Comparison of ENCODE assay signal across 28 cellular contexts in the genomic region with DNA sequence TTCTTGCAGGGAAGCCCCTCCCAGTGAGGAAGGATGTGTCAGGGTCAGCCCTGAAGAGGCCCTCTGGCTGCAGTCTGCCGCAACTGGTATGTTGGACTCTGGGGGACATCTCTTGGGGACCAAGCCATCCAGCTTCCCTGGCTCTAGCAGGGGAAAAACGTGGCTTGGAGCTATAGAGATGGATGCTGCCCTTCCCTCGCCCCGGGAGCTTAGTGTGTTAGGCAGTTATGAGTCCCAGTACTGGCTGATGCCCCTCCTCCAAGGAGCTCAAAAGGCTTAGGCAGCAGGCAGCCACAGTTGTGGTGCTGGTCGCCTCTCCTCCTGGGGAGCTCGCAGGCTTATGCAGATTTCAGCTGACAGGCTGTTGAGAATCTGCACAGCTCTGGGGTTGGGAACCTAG.
"Had no signal": no experiment of that assay in that cellular context is flagged by ENCODE, and none has a peak within 500 bp of the region (broad histone marks: within the 10 kb centered on the region; RNA-seq: fewer than 3 reads in every experiment).

No MANE protein-coding gene starts in this region.

- H3K27me3 ChIP-seq: body of pancreas, colonic mucosa, dorsolateral prefrontal cortex, esophagus squamous epithelium, gastroesophageal sphincter, heart right ventricle, hepatocyte had no signal

- H3K4me1 ChIP-seq: body of pancreas, colonic mucosa, esophagus squamous epithelium, gastroesophageal sphincter, heart right ventricle had no signal

- H3K9me3 ChIP-seq: body of pancreas, colonic mucosa, esophagus squamous epithelium had no signal

- ATAC-seq: activated CD4-positive, CD25-positive, alpha-beta regulatory T cell treated with anti-CD3 and anti-CD28 coated beads, Interleukin-2, amount 50 U/mL, for 24 hours; activated CD8-positive, alpha-beta T cell treated with anti-CD3 and anti-CD28 coated beads for 36 hours; activated T-cell treated with anti-CD3 and anti-CD28 coated beads, Interleukin-2, amount 50 U/mL, for 4 hours; activated T-helper 17 cell treated with anti-CD3 and anti-CD28 coated beads, Interleukin-2, amount 50 U/mL, for 72 hours; body of pancreas; effector memory CD8-positive, alpha-beta T cell; gastroesophageal sphincter; heart right ventricle had no signal

- DNase-seq: activated B cell treated with CpG ODN at 0.5 μM for 24 hours; activated CD4-positive, alpha-beta T cell treated with anti-CD3 and anti-CD28 coated beads for 48 hours; activated CD4-positive, alpha-beta T cell treated with anti-CD3 and anti-CD28 coated beads, Interleukin-2, amount 50 U/mL, for 1 hour; activated CD4-positive, alpha-beta T cell treated with anti-CD3 and anti-CD28 coated beads, Interleukin-2, amount 50 U/mL, for 48 hours; activated CD8-positive, alpha-beta memory T cell treated with anti-CD3 and anti-CD28 coated beads for 24 hours; activated CD8-positive, alpha-beta T cell treated with anti-CD3 and anti-CD28 coated beads for 36 hours; activated effector memory CD4-positive, alpha-beta T cell treated with Interleukin-2 at 50 U/mL for 16 hours; activated naive CD4-positive, alpha-beta T cell treated with anti-CD3 and anti-CD28 coated beads, Interleukin-2, amount 10 ng/mL, durations not matched to agents 7 days and 5 days; activated T-cell treated with anti-CD3 and anti-CD28 coated beads, Interleukin-2, amount 50 U/mL, for 4 hours; amniotic stem cell; anterior cingulate cortex; body of pancreas; central memory CD4-positive, alpha-beta T cell; cerebellar nuclear complex; colonic mucosa; dorsolateral prefrontal cortex; effector memory CD8-positive, alpha-beta T cell; esophagus squamous epithelium; foreskin melanocyte; heart right ventricle; T-helper 2 cell had no signal

- H3K27ac ChIP-seq: body of pancreas, colonic mucosa, dorsolateral prefrontal cortex, epithelial cell of prostate, esophagus squamous epithelium, gastroesophageal sphincter, heart right ventricle, hepatocyte had no signal

- H3K4me3 ChIP-seq: body of pancreas, colonic mucosa, dorsolateral prefrontal cortex, esophagus squamous epithelium, gastroesophageal sphincter, heart right ventricle, hepatocyte had no signal

- H3K27me3 Mint-ChIP-seq: activated B cell treated with CpG ODN at 0.5 μM for 24 hours; activated CD8-positive, alpha-beta T cell treated with anti-CD3 and anti-CD28 coated beads for 36 hours; activated naive CD4-positive, alpha-beta T cell treated with anti-CD3 and anti-CD28 coated beads, Interleukin-2, amount 10 ng/mL, durations not matched to agents 7 days and 5 days; activated naive CD8-positive, alpha-beta T cell; dendritic cell treated with granulocyte-macrophage colony-stimulating factor and Interleukin-4, amounts not matched to agents 40 ng/mL and 50 ng/mL, for 4 days; effector memory CD8-positive, alpha-beta T cell had no signal

- H3K4me1 Mint-ChIP-seq: activated B cell treated with CpG ODN at 0.5 μM for 24 hours; activated naive CD4-positive, alpha-beta T cell treated with anti-CD3 and anti-CD28 coated beads, Interleukin-2, amount 10 ng/mL, durations not matched to agents 7 days and 5 days; activated T-helper 17 cell treated with anti-CD3 and anti-CD28 coated beads, Interleukin-2, amount 50 U/mL, for 72 hours had no signal

- H3K36me3 ChIP-seq: colonic mucosa, esophagus squamous epithelium, gastroesophageal sphincter, heart right ventricle had no signal

- H3K36me3 Mint-ChIP-seq: activated naive CD4-positive, alpha-beta T cell treated with anti-CD3 and anti-CD28 coated beads, Interleukin-2, amount 10 ng/mL, durations not matched to agents 7 days and 5 days; activated naive CD8-positive, alpha-beta T cell had no signal

- H3K4me3 Mint-ChIP-seq: activated B cell treated with CpG ODN at 0.5 μM for 24 hours; activated CD8-positive, alpha-beta T cell treated with anti-CD3 and anti-CD28 coated beads for 36 hours; activated naive CD4-positive, alpha-beta T cell treated with anti-CD3 and anti-CD28 coated beads, Interleukin-2, amount 10 ng/mL, durations not matched to agents 7 days and 5 days; activated naive CD8-positive, alpha-beta T cell; activated T-cell treated with anti-CD3 and anti-CD28 coated beads, Interleukin-2, amount 50 U/mL, for 4 hours; activated T-helper 17 cell treated with anti-CD3 and anti-CD28 coated beads, Interleukin-2, amount 50 U/mL, for 72 hours; dendritic cell treated with granulocyte-macrophage colony-stimulating factor and Interleukin-4, amounts not matched to agents 40 ng/mL and 50 ng/mL, for 4 days; effector memory CD8-positive, alpha-beta T cell had no signal

- H3K27ac Mint-ChIP-seq: activated B cell treated with CpG ODN at 0.5 μM for 24 hours; activated CD8-positive, alpha-beta T cell treated with anti-CD3 and anti-CD28 coated beads for 36 hours; activated naive CD4-positive, alpha-beta T cell treated with anti-CD3 and anti-CD28 coated beads, Interleukin-2, amount 10 ng/mL, durations not matched to agents 7 days and 5 days; activated naive CD8-positive, alpha-beta T cell; activated T-helper 17 cell treated with anti-CD3 and anti-CD28 coated beads, Interleukin-2, amount 50 U/mL, for 72 hours; dendritic cell treated with granulocyte-macrophage colony-stimulating factor and Interleukin-4, amounts not matched to agents 40 ng/mL and 50 ng/mL, for 4 days; effector memory CD8-positive, alpha-beta T cell had no signal
